ENCODE assay signal across 12 cellular contexts in the genomic region with DNA sequence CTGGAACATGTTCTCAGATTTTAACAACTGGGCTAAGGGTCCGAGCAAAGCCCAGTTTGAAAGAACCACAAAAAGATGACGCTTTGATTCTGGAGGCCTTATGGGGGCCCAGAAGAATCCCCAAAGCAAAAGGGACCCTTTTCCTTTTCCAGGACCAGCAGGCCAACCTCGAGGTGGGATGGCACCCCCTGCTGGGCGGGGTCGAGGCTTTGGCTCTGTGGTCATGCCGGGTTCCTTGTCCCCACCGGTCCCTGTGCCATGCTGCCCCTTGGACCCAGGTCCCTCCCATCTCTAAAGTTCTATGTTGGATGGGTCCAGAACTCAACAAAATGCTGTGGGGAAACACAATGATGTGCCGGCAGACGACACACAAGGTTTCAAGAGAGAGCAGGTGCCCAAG. TPM values are rescaled to one million over a fixed set of nuclear protein-coding genes. Genes with fewer than 3 reads are reported as not detected.
DNase-seq lines count a peak whose midpoint lies in the region; ATAC-seq and TF ChIP-seq lines count a peak whose summit lies in the region.
"Had no signal": no experiment of that assay in that cellular context is flagged by ENCODE, and none has a peak within 500 bp of the region (broad histone marks: within the 10 kb centered on the region; RNA-seq: fewer than 3 reads in every experiment).

No MANE protein-coding gene starts in this region.

- H2AFZ ChIP-seq in DND-41 (ENCODE audit: low read depth, low read length) (no peak overlapping the region), PC-9 (no peak overlapping the region)

- no peaks in the 10 kb centered on the region for H3K79me2 ChIP-seq in DND-41 (ENCODE audit: insufficient read depth, low read length)
- no peaks in the 10 kb centered on the region for H3K79me2 ChIP-seq in PC-9 (ENCODE audit: low read depth)

- no peaks in the 10 kb centered on the region for H3K9me2 ChIP-seq in PC-9 (ENCODE audit: insufficient read depth)

- H3K27ac Mint-ChIP-seq in activated T-helper 17 cell treated with anti-CD3 and anti-CD28 coated beads, Interleukin-2, amount 50 U/mL, for 72 hours, result no peak overlapping the region
- H3K27ac Mint-ChIP-seq: memory B cell had no signal

- ATAC-seq in DND-41 (ENCODE audit: insufficient read depth, low read depth), result no peak
- no peak for ATAC-seq in activated T-helper 17 cell treated with anti-CD3 and anti-CD28 coated beads, Interleukin-2, amount 50 U/mL, for 72 hours (replicated peaks)

- peaks cover 3% of the 10 kb centered on the region for H3K9me3 Mint-ChIP-seq in activated T-helper 17 cell treated with anti-CD3 and anti-CD28 coated beads, Interleukin-2, amount 50 U/mL, for 72 hours
- H3K9me3 Mint-ChIP-seq: memory B cell had no signal

- H3K4me1 ChIP-seq in DND-41 (ENCODE audit: insufficient read depth, low read length), result no peaks in the 10 kb centered on the region
- H3K4me1 ChIP-seq in PC-9 (replicated peaks; ENCODE audit: insufficient read depth), result no peaks in the 10 kb centered on the region
- H3K4me1 ChIP-seq in left ventricle myocardium inferior, result peaks cover 12% of the 10 kb centered on the region

- no peak overlapping the region for H3K4me3 Mint-ChIP-seq in activated T-helper 17 cell treated with anti-CD3 and anti-CD28 coated beads, Interleukin-2, amount 50 U/mL, for 72 hours
- H3K4me3 Mint-ChIP-seq: memory B cell had no signal

- H3K27me3 Mint-ChIP-seq in activated T-helper 17 cell treated with anti-CD3 and anti-CD28 coated beads, Interleukin-2, amount 50 U/mL, for 72 hours, result no peaks in the 10 kb centered on the region
- H3K27me3 Mint-ChIP-seq: memory B cell had no signal

- no peaks in the 10 kb centered on the region for H3F3A ChIP-seq in PC-9 (ENCODE audit: insufficient read depth, low read depth)

- no peak overlapping the region for H3K27ac ChIP-seq in DND-41 (ENCODE audit: low read length)
- H3K27ac ChIP-seq in PC-9, result no peak overlapping the region
- peak overlapping the region; percentile 15 for H3K27ac ChIP-seq in left ventricle myocardium inferior (replicated peaks)

- intact Hi-C loops in PC-9 (cut with micrococcal nuclease; ENCODE audit: unreplicated experiment), result no loop called here
- intact Hi-C loops in left ventricle myocardium inferior (cut with micrococcal nuclease), result loop anchor here (10.0 kb wide), 1 partner anchor 70 kb away; a partner anchor contains a TSS

- POLR2A ChIA-PET in AG04449 (lab: Yijun Ruan, JAX) (no interaction called here), PC-9 (lab: Charles Lee; ENCODE audit: unreplicated experiment) (no interaction called here)

- H3K9me3 ChIP-seq in DND-41 (ENCODE audit: insufficient read depth, low read length, severe bottlenecking) (no peaks in the 10 kb centered on the region), PC-9 (ENCODE audit: insufficient read depth, low read depth) (no peaks in the 10 kb centered on the region), left ventricle myocardium inferior (replicated peaks) (no peaks in the 10 kb centered on the region)

- no peak overlapping the region for H3K4me3 ChIP-seq in AG04449 (ENCODE audit: low read depth, low read length)
- no peak overlapping the region for H3K4me3 ChIP-seq in DND-41 (ENCODE audit: low read depth in 1 of 2, low read length in 2 of 2)
- no peak overlapping the region for H3K4me3 ChIP-seq in PC-9
- no peak overlapping the region for H3K4me3 ChIP-seq in left ventricle myocardium inferior

- peaks cover 14% of the 10 kb centered on the region for H3K4me1 Mint-ChIP-seq in activated T-helper 17 cell treated with anti-CD3 and anti-CD28 coated beads, Interleukin-2, amount 50 U/mL, for 72 hours

- BruUV-seq in PC-9 (replicated peaks; lab: Mats Ljungman, UMichigan), result no TSS peak

- no peak overlapping the region for H3K4me2 ChIP-seq in DND-41 (ENCODE audit: insufficient read depth, low read length)
- H3K4me2 ChIP-seq in PC-9, result no peak overlapping the region

- CTCF ChIA-PET in AG04449 (lab: Yijun Ruan, JAX) (no interaction called here), PC-9 (lab: Charles Lee) (no interaction called here)

- no peak overlapping the region for H3K9ac ChIP-seq in DND-41 (ENCODE audit: low read depth, low read length)

- H3K27me3 ChIP-seq in DND-41 (ENCODE audit: insufficient read depth, low read length, poor library complexity), result no peaks in the 10 kb centered on the region
- H3K27me3 ChIP-seq in PC-9 (ENCODE audit: insufficient read depth, low read depth), result no peaks in the 10 kb centered on the region
- H3K27me3 ChIP-seq in left ventricle myocardium inferior (ENCODE audit: low read depth), result no peaks in the 10 kb centered on the region

- no peaks in the 10 kb centered on the region for H3K36me3 Mint-ChIP-seq in activated T-helper 17 cell treated with anti-CD3 and anti-CD28 coated beads, Interleukin-2, amount 50 U/mL, for 72 hours (ENCODE audit: low read depth)

- peak; percentile 17 for TF ChIP-seq CTCF in AG04449 (IDR thresholded peaks at IDR 0.05; ENCODE audit: insufficient read depth, low read length, missing control alignments)
- peak; percentile 30 for TF ChIP-seq CTCF in DND-41 (IDR thresholded peaks at IDR 0.05; ENCODE audit: borderline replicate concordance, extremely low read depth, low read length, poor library complexity, severe bottlenecking)
- TF ChIP-seq CTCF in PC-9 (conservative IDR thresholded peaks at IDR 0.05), result 0 out of 2 replicates have a peak, but pooled peaks have one; percentile 14
- peak; percentile 61 for TF ChIP-seq CTCF in left ventricle myocardium inferior (IDR thresholded peaks at IDR 0.05; ENCODE audit: borderline replicate concordance)

- no peaks in the 10 kb centered on the region for H4K20me1 ChIP-seq in DND-41 (ENCODE audit: insufficient read depth, low read length)
- H4K20me1 ChIP-seq in PC-9 (ENCODE audit: insufficient read depth), result no peaks in the 10 kb centered on the region

- no peak for DNase-seq in AG04449 (ENCODE audit: low read depth, low spot score)
- peak; percentile 8 for DNase-seq in DND-41
- no peak for DNase-seq in PC-9
- no peak for DNase-seq in left ventricle myocardium inferior
- DNase-seq in iPS-NIHi11 (ENCODE audit: low spot score), result no peak
- DNase-seq in KG1 (lab: John Stamatoyannopoulos, UW), result no peak
- DNase-seq in NCI-H1092 (lab: John Stamatoyannopoulos, UW), result no peak
- DNase-seq: activated T-cell treated with anti-CD3 and anti-CD28 coated beads, Interleukin-2, amount 50 U/mL, for 1 hour; aorta; NCI-H2081 had no signal

- H3K36me3 ChIP-seq in DND-41 (ENCODE audit: insufficient read depth, low read length) (peaks cover 22% of the 10 kb centered on the region), PC-9 (ENCODE audit: low read depth) (no peaks in the 10 kb centered on the region), left ventricle myocardium inferior (peaks cover 19% of the 10 kb centered on the region)

RNA-seq across cellular contexts. Expression of a gene that starts 30.9 kb away (rescaled TPM):
- not detected in 2 replicates for total RNA-seq in PC-9 (2021)
- total RNA-seq in left ventricle myocardium inferior, result 27.1 TPM
- 10 to 100 TPM; 14.3 to 22.5 TPM for total RNA-seq in activated T-helper 17 cell treated with anti-CD3 and anti-CD28 coated beads, Interleukin-2, amount 50 U/mL, for 72 hours

RNA-seq across cellular contexts. Expression of a gene that starts 47.5 kb away (rescaled TPM):
- total RNA-seq in PC-9 (2021), result 43.8 and 47.6 TPM in 2 replicates
- 7.5 TPM for total RNA-seq in left ventricle myocardium inferior
- total RNA-seq in activated T-helper 17 cell treated with anti-CD3 and anti-CD28 coated beads, Interleukin-2, amount 50 U/mL, for 72 hours, result 10 to 100 TPM; 11.9 to 19.9 TPM

RNA-seq across cellular contexts. Expression of a gene that starts 47.8 kb away (rescaled TPM):
- total RNA-seq in PC-9 (2021) (19.3 and 22.7 TPM in 2 replicates), left ventricle myocardium inferior (12.3 TPM)
- total RNA-seq in activated T-helper 17 cell treated with anti-CD3 and anti-CD28 coated beads, Interleukin-2, amount 50 U/mL, for 72 hours, result 10 to 100 TPM; 12.0 to 20.6 TPM

Comparison
In these comparisons a context has a peak if more than half of its experiments do, and no peak if none do; other contexts are left out.
1. RNA of a gene that starts 30.9 kb away (total RNA-seq): 27.1 TPM in left ventricle myocardium inferior (single experiment) and 14.3 to 22.5 TPM in activated T-helper 17 cell treated with anti-CD3 and anti-CD28 coated beads, Interleukin-2, amount 50 U/mL, for 72 hours; not detected in PC-9; every median in the first group is over 10 times any median in the second.
2. Peak in every context shown above with its lines, with median percentiles within 50 percentile points of each other: CTCF ChIP-seq.